In the genomic region with DNA sequence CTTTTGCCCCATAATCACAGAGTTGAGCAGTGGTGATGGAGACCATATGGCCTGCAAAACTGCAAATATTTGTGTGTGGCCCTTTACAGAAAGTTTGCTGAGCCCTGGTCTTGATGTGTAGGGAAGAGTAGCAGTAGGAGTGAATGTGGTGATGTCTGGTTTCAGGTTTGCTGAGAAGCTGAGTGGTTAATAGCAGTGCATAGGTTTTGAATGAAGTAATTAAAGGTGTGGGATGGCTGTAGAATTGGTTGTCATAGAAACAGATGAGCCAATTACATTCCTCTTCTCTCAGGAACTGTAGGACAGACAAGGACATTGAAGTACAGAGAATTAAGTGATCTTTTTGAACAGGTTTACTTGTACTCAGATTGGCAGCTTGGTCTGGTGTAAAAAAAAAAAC, we compare ENCODE assay signal across 13 cellular contexts. TPM values are rescaled to one million over a fixed set of nuclear protein-coding genes. Genes with fewer than 3 reads are reported as not detected.
DNase-seq lines count a peak whose midpoint lies in the region; ATAC-seq, FAIRE-seq and TF ChIP-seq lines count a peak whose summit lies in the region.
"Had no signal": no experiment of that assay in that cellular context is flagged by ENCODE, and none has a peak within 500 bp of the region (broad histone marks: within the 10 kb centered on the region; RNA-seq: fewer than 3 reads in every experiment).

No MANE protein-coding gene starts in this region.

- no peak overlapping the region for H3K27ac Mint-ChIP-seq in activated naive CD4-positive, alpha-beta T cell treated with anti-CD3 and anti-CD28 coated beads, Interleukin-2, amount 50 U/mL, for 72 hours

- no peak for DNase-seq in activated naive CD4-positive, alpha-beta T cell treated with anti-CD3 and anti-CD28 coated beads, Interleukin-2, amount 50 U/mL, for 72 hours (ENCODE audit: low spot score in 2 of 2)
- no peak for DNase-seq in activated naive CD4-positive, alpha-beta T cell (lab: John Stamatoyannopoulos, UW)
- peak; percentile 58 for DNase-seq in NCI-H2227 (lab: John Stamatoyannopoulos, UW; ENCODE audit: unreplicated experiment)
- DNase-seq in iPS-NIHi7 (ENCODE audit: extremely low spot score): peak; percentile 16
- DNase-seq in HK-2 (ENCODE audit: unreplicated experiment): no peak
- no peak for DNase-seq in D721Med (ENCODE audit: insufficient read length, low spot score)
- DNase-seq: activated CD8-positive, alpha-beta memory T cell treated with anti-CD3 and anti-CD28 coated beads, Interleukin-2, amount 50 U/mL, for 4 hours; Karpas-422; midbrain; NCI-H226; psoas muscle had no signal

- H3K9me3 Mint-ChIP-seq in activated naive CD4-positive, alpha-beta T cell treated with anti-CD3 and anti-CD28 coated beads, Interleukin-2, amount 50 U/mL, for 72 hours: no peaks in the 10 kb centered on the region

- no peak for TF ChIP-seq POLR2A in GM18505 (IDR thresholded peaks at IDR 0.05; ENCODE audit: borderline replicate concordance, extremely low read depth, insufficient read depth, insufficient read length)

- peak; percentile 61 to 93 for ATAC-seq in activated naive CD4-positive, alpha-beta T cell treated with anti-CD3 and anti-CD28 coated beads, Interleukin-2, amount 50 U/mL, for 72 hours
- ATAC-seq in GM18505 (IDR thresholded peaks at IDR 0.05; ENCODE audit: unreplicated experiment): no peak
- no peak for ATAC-seq in HG02571 (IDR thresholded peaks at IDR 0.05; ENCODE audit: unreplicated experiment)
- ATAC-seq: psoas muscle had no signal

- TF ChIP-seq CTCF in D721Med (IDR thresholded peaks at IDR 0.05; ENCODE audit: insufficient read depth, missing control alignments): no peak

- FAIRE-seq in D721Med (lab: Jason Lieb, UNC): no peak

- H3K36me3 Mint-ChIP-seq in activated naive CD4-positive, alpha-beta T cell treated with anti-CD3 and anti-CD28 coated beads, Interleukin-2, amount 50 U/mL, for 72 hours: peaks cover 2 to 10% of the 10 kb centered on the region in 2 donors

RNA-seq across cellular contexts. Expression of gene PRDM2, which starts 37.4 kb away (rescaled TPM):
- 10 to 100 TPM; 44.0 to 64.3 TPM for total RNA-seq in activated naive CD4-positive, alpha-beta T cell treated with anti-CD3 and anti-CD28 coated beads, Interleukin-2, amount 50 U/mL, for 72 hours

Comparison
In these comparisons a context has a peak if more than half of its experiments do, and no peak if none do; other contexts are left out.
1. ATAC-seq: peak in activated naive CD4-positive, alpha-beta T cell treated with anti-CD3 and anti-CD28 coated beads, Interleukin-2, amount 50 U/mL, for 72 hours (2 of 2); none in GM18505 (single experiment) and HG02571 (single experiment).
2. DNase-seq: peak in NCI-H2227 (single experiment) and iPS-NIHi7 (single experiment); none in activated naive CD4-positive, alpha-beta T cell treated with anti-CD3 and anti-CD28 coated beads, Interleukin-2, amount 50 U/mL, for 72 hours (0 of 2), activated naive CD4-positive, alpha-beta T cell (0 of 4), HK-2 (single experiment) and D721Med (single experiment).